8 cellular contexts compared by ENCODE assay signal in the genomic region with DNA sequence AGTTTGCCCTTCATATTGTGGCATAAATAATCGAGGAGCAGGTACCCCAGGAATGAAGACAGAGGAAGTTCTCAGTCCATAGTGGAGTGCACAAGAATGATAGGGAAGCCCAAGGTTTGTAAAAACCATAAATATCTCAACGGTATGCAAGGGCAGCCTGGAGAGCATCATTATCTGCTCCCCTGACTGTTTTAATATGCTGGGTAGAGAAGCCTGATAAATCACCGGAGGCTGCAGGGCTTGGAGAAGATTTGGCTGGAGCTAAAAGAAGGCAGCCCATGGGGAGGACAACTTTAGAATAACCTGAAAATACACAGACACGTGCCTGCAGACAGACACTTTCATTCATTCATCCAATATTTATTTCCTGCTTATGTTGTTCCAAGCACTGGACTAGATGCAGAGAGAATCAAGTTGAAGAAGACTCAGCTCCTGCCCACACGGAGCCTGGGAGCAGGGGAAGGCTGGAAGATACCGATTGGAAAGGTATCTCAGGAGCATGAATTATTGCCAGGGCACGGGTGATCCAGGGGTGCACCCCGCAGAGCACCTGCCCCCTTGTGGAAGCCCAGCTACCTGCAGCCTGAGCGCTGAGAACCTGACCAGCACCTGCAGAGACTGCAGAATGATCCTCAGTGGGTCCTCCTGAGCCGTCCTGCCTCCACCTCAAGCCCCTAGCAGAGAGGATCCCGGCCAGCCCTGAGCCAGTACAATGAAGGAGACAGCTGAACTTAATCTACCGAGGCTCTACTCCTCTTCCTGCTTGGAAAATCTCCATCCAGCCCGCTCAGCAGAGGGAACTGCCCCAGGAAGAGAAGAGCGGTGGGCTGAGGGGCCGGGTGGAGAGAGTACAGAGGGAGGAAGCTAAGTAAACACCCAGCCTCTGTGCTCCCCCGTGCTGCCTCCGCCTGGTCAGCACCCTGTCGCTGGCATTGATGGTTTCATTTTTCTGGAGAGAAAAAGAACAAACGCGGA.
DNase-seq lines count a peak whose midpoint lies in the region; ATAC-seq and TF ChIP-seq lines count a peak whose summit lies in the region.

No MANE protein-coding gene starts in this region.

- no peak overlapping the region for H3K4me3 ChIP-seq in adrenal gland

- TF ChIP-seq CTCF in adrenal gland (IDR thresholded peaks at IDR 0.05): peak; percentile 33 to 57 (median 43)

- TF ChIP-seq POLR2A in adrenal gland (IDR thresholded peaks at IDR 0.05): no peak

- H3K27me3 ChIP-seq in adrenal gland: no peaks in the 10 kb centered on the region

- intact Hi-C loops in adrenal gland (cut with DNase I): no loop called here

- 29 to 33% (median 30%) methylated on average over 18 to 20 of the region's 20 CpGs for WGBS in adrenal gland, 4 donors

- H3K9me3 ChIP-seq in adrenal gland (replicated peaks in 1 of 3): no peaks in the 10 kb centered on the region

- H3K36me3 ChIP-seq in adrenal gland (replicated peaks in 1 of 2): no peaks in the 10 kb centered on the region

- no peak overlapping the region for H3K27ac ChIP-seq in adrenal gland

- no peaks in the 10 kb centered on the region for H3K4me1 ChIP-seq in adrenal gland (replicated peaks in 1 of 2)

- ATAC-seq in HG02571 (IDR thresholded peaks at IDR 0.05; ENCODE audit: unreplicated experiment): no peak

- DNase-seq in NCI-H2196 (lab: John Stamatoyannopoulos, UW; ENCODE audit: unreplicated experiment) (peak; percentile 57), NCI-H2196 treated with DMSO at 0.1 percent for 48 hours (lab: John Stamatoyannopoulos, UW; ENCODE audit: unreplicated experiment) (no peak), HuH-7 (ENCODE audit: low spot score) (peak; percentile 73), T follicular helper cell (ENCODE audit: low read depth) (peak; percentile 44), adrenal gland (peak in 6 of 7 donors; percentile 7 to 77 (median 38)), islet precursor cell (peak; percentile 86)
- DNase-seq in stimulated activated CD4-positive, alpha-beta T cell treated with anti-CD3 and anti-CD28 coated beads, TNF-alpha, amount 100 ng/mL, for 1 hour (ENCODE audit: low read depth in 3 of 3, low spot score in 1 of 3): peak in 2 of 3 donors; percentile 42 to 44
